Comparison of ENCODE assay signal across 8 cellular contexts in genomic region chr2:113136828-113137775, GRCh38. TPM values are rescaled to one million over a fixed set of nuclear protein-coding genes. Genes with fewer than 3 reads are reported as not detected.
DNase-seq lines count a peak whose midpoint lies in the region; ATAC-seq and TF ChIP-seq lines count a peak whose summit lies in the region.

No MANE protein-coding gene starts in this region.

- no peaks in the 10 kb centered on the region for H4K20me1 ChIP-seq in hepatocyte (ENCODE audit: insufficient read depth, poor library complexity, severe bottlenecking)

- H3K27me3 ChIP-seq in adipocyte (replicated peaks; ENCODE audit: control insufficient read depth, insufficient read depth, low read length) (no peaks in the 10 kb centered on the region), hepatocyte (no peaks in the 10 kb centered on the region)

- no peak for ATAC-seq in GM21576 (IDR thresholded peaks at IDR 0.05; ENCODE audit: unreplicated experiment)

- no peaks in the 10 kb centered on the region for H3K9me2 ChIP-seq in hepatocyte (replicated peaks; ENCODE audit: insufficient read depth)

- peak; percentile 64 for TF ChIP-seq CTCF in GM12865 (IDR thresholded peaks at IDR 0.05; ENCODE audit: insufficient read depth, low read depth, low read length, missing control alignments)
- peak; percentile 72 for TF ChIP-seq CTCF in hepatocyte (IDR thresholded peaks at IDR 0.05; ENCODE audit: poor library complexity)

- no peak overlapping the region for H2AFZ ChIP-seq in hepatocyte

- H3K9me3 ChIP-seq in adipocyte (ENCODE audit: control insufficient read depth, low read length) (no peaks in the 10 kb centered on the region), hepatocyte (ENCODE audit: low read depth) (no peaks in the 10 kb centered on the region)

- intact Hi-C loops in posterior cingulate gyrus (cut with DNase I), result loop anchor here (5.0 kb wide), 1 partner anchor 250 kb away; no protein-coding TSS in a partner anchor

- DNase-seq in AML-193 (lab: John Stamatoyannopoulos, UW) (peak; percentile 41 to 49), GM12865 (ENCODE audit: low read depth) (peak; percentile 62), NCI-H82 (lab: John Stamatoyannopoulos, UW) (peak; percentile 84), adipocyte (ENCODE audit: low read depth) (peak; percentile 79), hepatocyte (ENCODE audit: low spot score) (peak; percentile 73), posterior cingulate gyrus (no peak)
- DNase-seq in stimulated activated CD4-positive, alpha-beta T cell treated with anti-CD3 and anti-CD28 coated beads, Interleukin-4, amount 100 ng/mL, for 24 hours, result peak; percentile 56

- H3K79me2 ChIP-seq in hepatocyte, result no peaks in the 10 kb centered on the region

- WGBS in hepatocyte (ENCODE audit: low lambda C conversion rate, missing lambda C conversion rate), result 49% methylated on average over 8 of the region's 8 CpGs

- no peak overlapping the region for H3K27ac ChIP-seq in hepatocyte

- no peak overlapping the region for H3K9ac ChIP-seq in adipocyte (ENCODE audit: low read length)

- H3K4me2 ChIP-seq in hepatocyte, result no peak overlapping the region

- H3K36me3 ChIP-seq in adipocyte (ENCODE audit: control insufficient read depth, insufficient read depth, low read length, severe bottlenecking) (no peaks in the 10 kb centered on the region), hepatocyte (replicated peaks; ENCODE audit: insufficient read depth, low read depth) (no peaks in the 10 kb centered on the region)

- H3K4me3 ChIP-seq in GM12865 (ENCODE audit: low read depth, low read length), result no peak overlapping the region
- H3K4me3 ChIP-seq in adipocyte (ENCODE audit: low read length), result no peak overlapping the region
- H3K4me3 ChIP-seq in hepatocyte, result no peak overlapping the region

- peaks cover 4% of the 10 kb centered on the region for H3K4me1 ChIP-seq in adipocyte (ENCODE audit: control insufficient read depth, insufficient read depth, low read length)
- peaks cover 9% of the 10 kb centered on the region for H3K4me1 ChIP-seq in hepatocyte (ENCODE audit: insufficient read depth)

RNA-seq across cellular contexts. Expression of gene IL1RN, which starts 9.7 kb away (rescaled TPM):
- 3.1 and 4.3 TPM in 2 replicates for total RNA-seq in hepatocyte
- 4.5 and 7.3 TPM in 2 replicates for polyA plus RNA-seq in hepatocyte

RNA-seq across cellular contexts. Expression of gene PSD4, which starts 36.7 kb away (rescaled TPM):
- 22.6 and 26.5 TPM in 2 replicates for total RNA-seq in hepatocyte
- polyA plus RNA-seq in hepatocyte, result 11.5 and 15.1 TPM in 2 replicates

Comparison
In these comparisons a context has a peak if more than half of its experiments do, and no peak if none do; other contexts are left out.
1. DNase-seq: peak in AML-193 (2 of 2), GM12865 (single experiment), NCI-H82 (single experiment), adipocyte (single experiment), hepatocyte (single experiment) and stimulated activated CD4-positive, alpha-beta T cell treated with anti-CD3 and anti-CD28 coated beads, Interleukin-4, amount 100 ng/mL, for 24 hours (single experiment); none in posterior cingulate gyrus (0 of 10).